28 cellular contexts compared by ENCODE assay signal in genomic region chr13:40895207-40895606, GRCh38.
DNase-seq lines count a peak whose midpoint lies in the region; ATAC-seq, FAIRE-seq and TF ChIP-seq lines count a peak whose summit lies in the region.
"Had no signal": no experiment of that assay in that cellular context is flagged by ENCODE, and none has a peak within 500 bp of the region (broad histone marks: within the 10 kb centered on the region; RNA-seq: fewer than 3 reads in every experiment).

No MANE protein-coding gene starts in this region.

- POLR2A ChIA-PET in HEK293 (lab: Yijun Ruan, JAX) = interaction anchor here (0.7 kb wide), 1 partner anchor 159 kb away, joined by 5 read pairs; no protein-coding TSS in a partner anchor

- DNase-seq in superior temporal gyrus (ENCODE audit: extremely low spot score) (peak; percentile 9), NCI-H146 (lab: John Stamatoyannopoulos, UW) (no peak), HTR-8/SVneo (ENCODE audit: insufficient read length, low spot score) (no peak)
- DNase-seq in stimulated activated CD8-positive, alpha-beta memory T cell treated with anti-CD3 and anti-CD28 coated beads, Interleukin-4, amount 100 ng/mL, for 48 hours = no peak
- DNase-seq: ACHN; activated CD4-positive, alpha-beta T cell treated with anti-CD3 and anti-CD28 coated beads for 48 hours; amygdala; CD8-positive, alpha-beta T cell; DMS 273 treated with DMSO at 0.1 percent for 48 hours; effector memory CD4-positive, alpha-beta T cell; left ventricle myocardium superior; NCI-H226; stimulated activated naive CD4-positive, alpha-beta T cell; T1000; WERI-Rb-1 had no signal

- H3K27ac ChIP-seq in HEK293 (ENCODE audit: extremely low read depth, low read depth, low read length) (no peak overlapping the region), liver (ENCODE audit: low read depth in 1 of 2, low read length in 2 of 2) (no peak overlapping the region)
- H3K27ac ChIP-seq: HL-60, neutrophil, SJCRH30, thoracic aorta, vagina, WERI-Rb-1 had no signal

- ATAC-seq in GM18909 (IDR thresholded peaks at IDR 0.05; ENCODE audit: poor library complexity, unreplicated experiment) = no peak
- ATAC-seq: activated T-helper 17 cell treated with anti-CD3 and anti-CD28 coated beads, Interleukin-2, amount 50 U/mL, for 72 hours; CD8-positive, alpha-beta T cell; left ventricle myocardium superior had no signal

- H3K4me1 ChIP-seq in HEK293 (ENCODE audit: control insufficient read depth, insufficient read depth, low read length) = no peaks in the 10 kb centered on the region
- peaks cover 0 to 8% (median 2%) of the 10 kb centered on the region in 4 donors for H3K4me1 ChIP-seq in liver (ENCODE audit: control insufficient read depth in 4 of 4, insufficient read depth in 4 of 4, low read length in 3 of 4)
- H3K4me1 ChIP-seq: SJCRH30, vagina had no signal

- TF ChIP-seq CTCF in HEK293 (tag by site-specific recombination; IDR thresholded peaks at IDR 0.05) = no peak
- no peak for TF ChIP-seq CTCF in liver (IDR thresholded peaks at IDR 0.05; ENCODE audit: low read depth, low read length, missing input control)

- H3K9me3 ChIP-seq in HEK293 (ENCODE audit: control insufficient read depth, insufficient read depth, low read depth, low read length) = no peaks in the 10 kb centered on the region
- no peaks in the 10 kb centered on the region for H3K9me3 ChIP-seq in liver (ENCODE audit: control insufficient read depth in 4 of 4, low read length in 3 of 4)
- H3K9me3 ChIP-seq: neutrophil, thoracic aorta, vagina had no signal

- no peaks in the 10 kb centered on the region for H3K27me3 ChIP-seq in liver (ENCODE audit: control insufficient read depth in 4 of 4, insufficient read depth in 4 of 4, low read length in 3 of 4)
- H3K27me3 ChIP-seq: neutrophil, SJCRH30, vagina had no signal

- TF ChIP-seq RAD21 in liver (IDR thresholded peaks at IDR 0.05) = no peak

- H3K36me3 ChIP-seq in HEK293 (ENCODE audit: control insufficient read depth in 2 of 2, insufficient read depth in 1 of 2, low read length in 2 of 2) = no peaks in the 10 kb centered on the region
- no peaks in the 10 kb centered on the region for H3K36me3 ChIP-seq in liver (ENCODE audit: control insufficient read depth in 4 of 4, insufficient read depth in 3 of 4, low read depth in 1 of 4, low read length in 3 of 4)
- H3K36me3 ChIP-seq: neutrophil, SJCRH30, thoracic aorta, vagina, WERI-Rb-1 had no signal

- WGBS in liver = 41% methylated on average over 3 of the region's 3 CpGs

- CTCF ChIA-PET in HEK293 (lab: Yijun Ruan, JAX) = no interaction called here

- no peak overlapping the region for H3K9ac ChIP-seq in liver (ENCODE audit: low read depth in 1 of 2, low read length in 2 of 2)

- peak; percentile 90 for FAIRE-seq in colon (lab: Jason Lieb, UNC)
- FAIRE-seq in HTR-8/SVneo (lab: Jason Lieb, UNC) = no peak
- FAIRE-seq: bronchial epithelial cell, H1, RCC 7860 had no signal

- H3K4me3 ChIP-seq in HEK293 (ENCODE audit: low read depth, low read length) (no peak overlapping the region), liver (ENCODE audit: low read depth in 1 of 3, low read length in 3 of 3) (no peak overlapping the region)
- H3K4me3 ChIP-seq: SJCRH30, thoracic aorta, vagina had no signal

TF ChIP-seq in HEK293, 187 proteins besides CTCF, POLR2A, EP300 and RAD21:
- no peak for TF ChIP-seq TRIM28 (IDR thresholded peaks at IDR 0.05; ENCODE audit: borderline replicate concordance, low read length)
- TF ChIP-seq ZNF354C (tag by site-specific recombination; IDR thresholded peaks at IDR 0.05; ENCODE audit: borderline replicate concordance, low read depth) = no peak
- TF ChIP-seq ZNF391 (tag by site-specific recombination; IDR thresholded peaks at IDR 0.05; ENCODE audit: borderline replicate concordance, low read depth) = no peak
- TF ChIP-seq ZNF776 (tag by site-specific recombination; IDR thresholded peaks at IDR 0.05; ENCODE audit: borderline replicate concordance) = no peak
- peak; percentile 62; the same call in 1 of the 2 replicates for TF ChIP-seq ZNF18 (tag by site-specific recombination; IDR thresholded peaks at IDR 0.05)
TF ChIP-seq in HEK293: peak in this region for 1.

TF ChIP-seq in liver, 16 proteins besides CTCF, POLR2A, EP300 and RAD21:
- TF ChIP-seq TAF1 (conservative IDR thresholded peaks at IDR 0.05) (no peak), HNF4A (conservative IDR thresholded peaks at IDR 0.05) (peak; percentile 30 to 40), RXRA (IDR thresholded peaks at IDR 0.05) (peak; percentile 14), GABPA (IDR thresholded peaks at IDR 0.05 in 1 of 2, conservative IDR thresholded peaks at IDR 0.05 in 1 of 2) (no peak)
TF ChIP-seq in liver: peak in this region for 2.
